Comparison of ENCODE assay signal across 8 cellular contexts in the genomic region with DNA sequence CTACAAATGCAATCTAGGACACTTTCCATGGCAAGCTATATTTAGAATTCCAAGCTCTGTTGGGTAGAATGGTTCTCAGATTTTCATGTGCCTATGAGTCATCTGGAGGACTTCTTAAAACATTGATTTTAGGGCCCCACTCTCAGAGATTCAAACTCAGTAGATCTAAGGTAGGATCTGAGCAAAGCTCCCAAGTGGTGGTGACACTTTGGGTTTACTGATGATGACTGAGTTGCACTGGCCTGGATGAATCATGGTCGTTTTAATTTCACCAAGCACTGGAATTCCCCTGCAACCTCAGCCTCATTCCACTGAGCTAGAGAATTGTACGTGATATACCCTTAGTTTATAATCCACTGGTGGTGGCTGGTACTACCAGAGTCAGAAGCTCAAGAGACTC.
DNase-seq lines count a peak whose midpoint lies in the region; ATAC-seq, FAIRE-seq and TF ChIP-seq lines count a peak whose summit lies in the region.

No MANE protein-coding gene starts in this region.

- no peak overlapping the region for H3K4me3 ChIP-seq in A549
- no peak overlapping the region for H3K4me3 ChIP-seq in MG63
- no peak overlapping the region for H3K4me3 ChIP-seq in foreskin fibroblast (ENCODE audit: low read depth in 1 of 2, low read length in 2 of 2)
- H3K4me3 ChIP-seq in HAP-1, result no peak overlapping the region

- no peak for TF ChIP-seq POLR2A in A549 (IDR thresholded peaks at IDR 0.05; ENCODE audit: low read length)

- TF ChIP-seq CTCF in A549 (IDR thresholded peaks at IDR 0.05) (no peak), foreskin fibroblast (IDR thresholded peaks at IDR 0.05; ENCODE audit: low read depth, low read length) (no peak)

- peak overlapping the region; percentile 43 to 76; a peak in 4 of 6 replicates for H3K27ac ChIP-seq in A549

- H3K36me3 ChIP-seq in MG63, result no peaks in the 10 kb centered on the region
- H3K36me3 ChIP-seq in HAP-1 (replicated peaks), result no peaks in the 10 kb centered on the region

- CTCF ChIA-PET in A549 (lab: Yijun Ruan, JAX), result interaction anchor here (1.3 to 3.4 kb wide), 5 partner anchors 18 to 86 kb away, joined by 3 to 21 read pairs (median 6); no protein-coding TSS in a partner anchor

- ATAC-seq in A549 (peak; percentile 85 to 93), HG03025 (IDR thresholded peaks at IDR 0.05; ENCODE audit: low FRiP score, unreplicated experiment) (no peak)

- TF ChIP-seq EP300 in A549 (IDR thresholded peaks at IDR 0.05), result peak in 1 of 2 experiments; percentile 35; a peak in 1 of 5 replicates

- H3K4me1 ChIP-seq in A549 (peaks cover 19% of the 10 kb centered on the region), HAP-1 (peaks cover 10% of the 10 kb centered on the region)

- in situ Hi-C loops in HAP-1 (cut with MboI; ENCODE audit: low sequenced_read_pairs), result no loop called here

- peak; percentile 51 for FAIRE-seq in A549 (lab: Jason Lieb, UNC)

- H3K4me2 ChIP-seq in A549, result peak overlapping the region; percentile 53

- TF ChIP-seq RAD21 in A549 (conservative IDR thresholded peaks at IDR 0.05 in 1 of 2, IDR thresholded peaks at IDR 0.05 in 1 of 2), result no peak

- DNase-seq in A549 (ENCODE audit: low read depth in 1 of 2, low spot score in 1 of 2) (peak; percentile 57 to 82), EL (peak; percentile 93), MG63 (peak; percentile 11), foreskin fibroblast (peak; percentile 56 to 62), HAP-1 (ENCODE audit: low spot score in 2 of 2) (no peak), NCI-H146 treated with DMSO at 0.1 percent for 48 hours (lab: John Stamatoyannopoulos, UW; ENCODE audit: unreplicated experiment) (no peak), inferior parietal cortex (ENCODE audit: extremely low spot score) (no peak)

- H3K27me3 ChIP-seq in MG63 (no peaks in the 10 kb centered on the region), HAP-1 (ENCODE audit: low read depth) (no peaks in the 10 kb centered on the region)

- whole genome bisulfite sequencing in A549 (ENCODE audit: missing lambda C conversion rate), result 5% methylated on average over 2 of the region's 2 CpGs

- POLR2A ChIA-PET in A549 (lab: Yijun Ruan, JAX), result interaction anchor here (1.1 to 1.4 kb wide), 3 partner anchors 14 to 87 kb away, joined by 3 to 9 read pairs (median 5); partner anchors contain the start of gene PPM1H

- H3K9me3 ChIP-seq in A549 (no peaks in the 10 kb centered on the region), MG63 (no peaks in the 10 kb centered on the region), HAP-1 (no peaks in the 10 kb centered on the region)

TF ChIP-seq in A549, 52 proteins besides CTCF, POLR2A, EP300 and RAD21:
- TF ChIP-seq SREBF2 (IDR thresholded peaks at IDR 0.05) (no peak), FOSL2 (IDR thresholded peaks at IDR 0.05) (no peak), FOSL2 (CRISPR knock-in tag; IDR thresholded peaks at IDR 0.05) (peak; percentile 71), CBX8 (IDR thresholded peaks at IDR 0.05) (no peak), FOSB (CRISPR knock-in tag; IDR thresholded peaks at IDR 0.05) (no peak), PBX3 (IDR thresholded peaks at IDR 0.05) (no peak), JUNB (IDR thresholded peaks at IDR 0.05) (0 out of 2 replicates have a peak, but pooled peaks have one; percentile 32), REST (IDR thresholded peaks at IDR 0.05) (no peak), RNF2 (IDR thresholded peaks at IDR 0.05; ENCODE audit: borderline replicate concordance, low read depth) (no peak), TFCP2L1 (CRISPR knock-in tag; IDR thresholded peaks at IDR 0.05) (no peak), CEBPB (IDR thresholded peaks at IDR 0.05) (0 out of 4 replicates have a peak, but pooled peaks of 1 of the 2 experiments have one; percentile 9), NR3C1 (IDR thresholded peaks at IDR 0.05) (no peak)

Comparison
In these comparisons a context has a peak if more than half of its experiments do, and no peak if none do; other contexts are left out.
1. DNase-seq: peak in A549 (2 of 2), EL (single experiment), MG63 (single experiment) and foreskin fibroblast (2 of 2); none in HAP-1 (0 of 2), NCI-H146 treated with DMSO at 0.1 percent for 48 hours (single experiment) and inferior parietal cortex (single experiment).